Comparison of ENCODE assay signal across 1 cellular context in the genomic region with DNA sequence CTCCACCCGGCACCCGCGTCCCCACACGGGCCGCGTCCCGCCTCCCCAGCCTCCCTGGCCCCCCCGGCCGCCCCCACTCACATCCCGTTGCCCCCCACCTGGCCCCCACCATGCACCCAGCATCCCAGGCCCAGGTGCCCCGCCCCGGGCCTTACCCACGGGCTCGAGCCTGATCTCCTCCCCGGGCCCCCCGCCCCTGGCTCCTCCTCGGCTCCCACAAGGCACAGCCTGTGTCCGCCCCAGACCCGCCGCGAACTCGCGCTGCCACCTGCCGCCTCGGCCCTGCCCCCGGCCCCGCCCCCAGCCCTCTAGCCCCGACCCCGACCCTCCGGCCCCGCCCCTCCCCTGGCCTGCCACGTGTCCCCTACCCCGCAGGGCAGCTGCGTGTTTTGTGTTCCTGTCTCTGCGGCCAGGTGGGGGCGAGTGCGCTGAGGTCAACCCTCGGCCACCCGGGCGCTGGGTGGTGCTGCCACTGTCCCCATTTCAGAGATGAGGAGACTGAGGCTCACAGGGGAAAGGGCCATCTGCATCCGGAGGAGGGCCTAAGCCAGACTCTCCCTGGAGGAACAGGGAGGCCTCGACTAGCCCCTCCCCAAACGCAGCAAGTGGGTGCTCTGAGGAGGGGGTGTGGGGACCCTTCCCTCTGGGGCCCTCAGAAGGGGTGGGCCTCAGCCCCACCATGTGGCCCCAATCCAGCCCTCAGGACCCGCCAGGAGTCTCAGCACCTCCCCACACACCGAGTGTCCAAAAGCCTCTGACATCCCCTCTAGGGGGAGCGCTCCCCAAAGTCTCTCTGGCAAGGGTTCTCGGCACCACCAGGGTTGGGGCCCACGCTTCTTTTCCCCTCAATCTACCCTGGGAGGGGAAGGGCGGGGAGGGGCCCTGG.
TF ChIP-seq lines count a peak whose summit lies in the region.

No MANE protein-coding gene starts in this region.

TF ChIP-seq in HepG2, 621 proteins besides CTCF, POLR2A, EP300 and RAD21 (continued from another document and continues in another):
- TF ChIP-seq, protein P1, sequence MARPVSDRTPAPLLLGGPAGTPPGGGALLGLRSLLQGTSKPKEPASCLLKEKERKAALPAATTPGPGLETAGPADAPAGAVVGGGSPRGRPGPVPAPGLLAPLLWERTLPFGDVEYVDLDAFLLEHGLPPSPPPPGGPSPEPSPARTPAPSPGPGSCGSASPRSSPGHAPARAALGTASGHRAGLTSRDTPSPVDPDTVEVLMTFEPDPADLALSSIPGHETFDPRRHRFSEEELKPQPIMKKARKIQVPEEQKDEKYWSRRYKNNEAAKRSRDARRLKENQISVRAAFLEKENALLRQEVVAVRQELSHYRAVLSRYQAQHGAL (CRISPR knock-in tag; IDR thresholded peaks at IDR 0.05; ENCODE audit: not compliant biosample characterization), result no peak
- no peak for TF ChIP-seq TBP (CRISPR knock-in tag; IDR thresholded peaks at IDR 0.05)
- peak; percentile 98 for TF ChIP-seq ADNP (CRISPR knock-in tag; IDR thresholded peaks at IDR 0.05)
- no peak for TF ChIP-seq TAF15 (IDR thresholded peaks at IDR 0.05; ENCODE audit: low read depth, low read length, poor library complexity, severe bottlenecking)
- TF ChIP-seq ZNF326 (CRISPR knock-in tag; IDR thresholded peaks at IDR 0.05; ENCODE audit: borderline replicate concordance), result no peak
- TF ChIP-seq PRPF4 (IDR thresholded peaks at IDR 0.05; ENCODE audit: low read depth, low read length, poor library complexity, severe bottlenecking), result no peak
- TF ChIP-seq, protein P2, sequence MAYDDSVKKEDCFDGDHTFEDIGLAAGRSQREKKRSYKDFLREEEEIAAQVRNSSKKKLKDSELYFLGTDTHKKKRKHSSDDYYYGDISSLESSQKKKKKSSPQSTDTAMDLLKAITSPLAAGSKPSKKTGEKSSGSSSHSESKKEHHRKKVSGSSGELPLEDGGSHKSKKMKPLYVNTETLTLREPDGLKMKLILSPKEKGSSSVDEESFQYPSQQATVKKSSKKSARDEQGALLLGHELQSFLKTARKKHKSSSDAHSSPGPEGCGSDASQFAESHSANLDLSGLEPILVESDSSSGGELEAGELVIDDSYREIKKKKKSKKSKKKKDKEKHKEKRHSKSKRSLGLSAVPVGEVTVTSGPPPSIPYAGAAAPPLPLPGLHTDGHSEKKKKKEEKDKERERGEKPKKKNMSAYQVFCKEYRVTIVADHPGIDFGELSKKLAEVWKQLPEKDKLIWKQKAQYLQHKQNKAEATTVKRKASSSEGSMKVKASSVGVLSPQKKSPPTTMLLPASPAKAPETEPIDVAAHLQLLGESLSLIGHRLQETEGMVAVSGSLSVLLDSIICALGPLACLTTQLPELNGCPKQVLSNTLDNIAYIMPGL (CRISPR knock-in tag; IDR thresholded peaks at IDR 0.05; ENCODE audit: borderline replicate concordance in 1 of 2, low read depth in 1 of 2), result no peak
- TF ChIP-seq NBN (conservative IDR thresholded peaks at IDR 0.05), result no peak
- TF ChIP-seq ZNF782 (CRISPR knock-in tag; IDR thresholded peaks at IDR 0.05; ENCODE audit: borderline replicate concordance), result no peak
- TF ChIP-seq, protein P3, sequence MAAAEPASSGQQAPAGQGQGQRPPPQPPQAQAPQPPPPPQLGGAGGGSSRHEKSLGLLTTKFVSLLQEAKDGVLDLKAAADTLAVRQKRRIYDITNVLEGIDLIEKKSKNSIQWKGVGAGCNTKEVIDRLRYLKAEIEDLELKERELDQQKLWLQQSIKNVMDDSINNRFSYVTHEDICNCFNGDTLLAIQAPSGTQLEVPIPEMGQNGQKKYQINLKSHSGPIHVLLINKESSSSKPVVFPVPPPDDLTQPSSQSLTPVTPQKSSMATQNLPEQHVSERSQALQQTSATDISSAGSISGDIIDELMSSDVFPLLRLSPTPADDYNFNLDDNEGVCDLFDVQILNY (CRISPR knock-in tag; conservative IDR thresholded peaks at IDR 0.05), result no peak
- TF ChIP-seq KDM4B (CRISPR knock-in tag; IDR thresholded peaks at IDR 0.05), result no peak; the same call in 1 of the 2 replicates
- TF ChIP-seq, protein P4, sequence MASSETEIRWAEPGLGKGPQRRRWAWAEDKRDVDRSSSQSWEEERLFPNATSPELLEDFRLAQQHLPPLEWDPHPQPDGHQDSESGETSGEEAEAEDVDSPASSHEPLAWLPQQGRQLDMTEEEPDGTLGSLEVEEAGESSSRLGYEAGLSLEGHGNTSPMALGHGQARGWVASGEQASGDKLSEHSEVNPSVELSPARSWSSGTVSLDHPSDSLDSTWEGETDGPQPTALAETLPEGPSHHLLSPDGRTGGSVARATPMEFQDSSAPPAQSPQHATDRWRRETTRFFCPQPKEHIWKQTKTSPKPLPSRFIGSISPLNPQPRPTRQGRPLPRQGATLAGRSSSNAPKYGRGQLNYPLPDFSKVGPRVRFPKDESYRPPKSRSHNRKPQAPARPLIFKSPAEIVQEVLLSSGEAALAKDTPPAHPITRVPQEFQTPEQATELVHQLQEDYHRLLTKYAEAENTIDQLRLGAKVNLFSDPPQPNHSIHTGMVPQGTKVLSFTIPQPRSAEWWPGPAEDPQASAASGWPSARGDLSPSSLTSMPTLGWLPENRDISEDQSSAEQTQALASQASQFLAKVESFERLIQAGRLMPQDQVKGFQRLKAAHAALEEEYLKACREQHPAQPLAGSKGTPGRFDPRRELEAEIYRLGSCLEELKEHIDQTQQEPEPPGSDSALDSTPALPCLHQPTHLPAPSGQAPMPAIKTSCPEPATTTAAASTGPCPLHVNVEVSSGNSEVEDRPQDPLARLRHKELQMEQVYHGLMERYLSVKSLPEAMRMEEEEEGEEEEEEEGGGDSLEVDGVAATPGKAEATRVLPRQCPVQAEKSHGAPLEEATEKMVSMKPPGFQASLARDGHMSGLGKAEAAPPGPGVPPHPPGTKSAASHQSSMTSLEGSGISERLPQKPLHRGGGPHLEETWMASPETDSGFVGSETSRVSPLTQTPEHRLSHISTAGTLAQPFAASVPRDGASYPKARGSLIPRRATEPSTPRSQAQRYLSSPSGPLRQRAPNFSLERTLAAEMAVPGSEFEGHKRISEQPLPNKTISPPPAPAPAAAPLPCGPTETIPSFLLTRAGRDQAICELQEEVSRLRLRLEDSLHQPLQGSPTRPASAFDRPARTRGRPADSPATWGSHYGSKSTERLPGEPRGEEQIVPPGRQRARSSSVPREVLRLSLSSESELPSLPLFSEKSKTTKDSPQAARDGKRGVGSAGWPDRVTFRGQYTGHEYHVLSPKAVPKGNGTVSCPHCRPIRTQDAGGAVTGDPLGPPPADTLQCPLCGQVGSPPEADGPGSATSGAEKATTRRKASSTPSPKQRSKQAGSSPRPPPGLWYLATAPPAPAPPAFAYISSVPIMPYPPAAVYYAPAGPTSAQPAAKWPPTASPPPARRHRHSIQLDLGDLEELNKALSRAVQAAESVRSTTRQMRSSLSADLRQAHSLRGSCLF (CRISPR knock-in tag; IDR thresholded peaks at IDR 0.05; ENCODE audit: borderline replicate concordance), result no peak
- TF ChIP-seq, protein P5, sequence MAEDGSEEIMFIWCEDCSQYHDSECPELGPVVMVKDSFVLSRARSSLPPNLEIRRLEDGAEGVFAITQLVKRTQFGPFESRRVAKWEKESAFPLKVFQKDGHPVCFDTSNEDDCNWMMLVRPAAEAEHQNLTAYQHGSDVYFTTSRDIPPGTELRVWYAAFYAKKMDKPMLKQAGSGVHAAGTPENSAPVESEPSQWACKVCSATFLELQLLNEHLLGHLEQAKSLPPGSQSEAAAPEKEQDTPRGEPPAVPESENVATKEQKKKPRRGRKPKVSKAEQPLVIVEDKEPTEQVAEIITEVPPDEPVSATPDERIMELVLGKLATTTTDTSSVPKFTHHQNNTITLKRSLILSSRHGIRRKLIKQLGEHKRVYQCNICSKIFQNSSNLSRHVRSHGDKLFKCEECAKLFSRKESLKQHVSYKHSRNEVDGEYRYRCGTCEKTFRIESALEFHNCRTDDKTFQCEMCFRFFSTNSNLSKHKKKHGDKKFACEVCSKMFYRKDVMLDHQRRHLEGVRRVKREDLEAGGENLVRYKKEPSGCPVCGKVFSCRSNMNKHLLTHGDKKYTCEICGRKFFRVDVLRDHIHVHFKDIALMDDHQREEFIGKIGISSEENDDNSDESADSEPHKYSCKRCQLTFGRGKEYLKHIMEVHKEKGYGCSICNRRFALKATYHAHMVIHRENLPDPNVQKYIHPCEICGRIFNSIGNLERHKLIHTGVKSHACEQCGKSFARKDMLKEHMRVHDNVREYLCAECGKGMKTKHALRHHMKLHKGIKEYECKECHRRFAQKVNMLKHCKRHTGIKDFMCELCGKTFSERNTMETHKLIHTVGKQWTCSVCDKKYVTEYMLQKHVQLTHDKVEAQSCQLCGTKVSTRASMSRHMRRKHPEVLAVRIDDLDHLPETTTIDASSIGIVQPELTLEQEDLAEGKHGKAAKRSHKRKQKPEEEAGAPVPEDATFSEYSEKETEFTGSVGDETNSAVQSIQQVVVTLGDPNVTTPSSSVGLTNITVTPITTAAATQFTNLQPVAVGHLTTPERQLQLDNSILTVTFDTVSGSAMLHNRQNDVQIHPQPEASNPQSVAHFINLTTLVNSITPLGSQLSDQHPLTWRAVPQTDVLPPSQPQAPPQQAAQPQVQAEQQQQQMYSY (CRISPR knock-in tag; IDR thresholded peaks at IDR 0.05), result no peak
- TF ChIP-seq NFIB (CRISPR knock-in tag; IDR thresholded peaks at IDR 0.05; ENCODE audit: borderline replicate concordance), result no peak
- TF ChIP-seq ELF3 (CRISPR knock-in tag; IDR thresholded peaks at IDR 0.05), result no peak
- TF ChIP-seq, protein P6, sequence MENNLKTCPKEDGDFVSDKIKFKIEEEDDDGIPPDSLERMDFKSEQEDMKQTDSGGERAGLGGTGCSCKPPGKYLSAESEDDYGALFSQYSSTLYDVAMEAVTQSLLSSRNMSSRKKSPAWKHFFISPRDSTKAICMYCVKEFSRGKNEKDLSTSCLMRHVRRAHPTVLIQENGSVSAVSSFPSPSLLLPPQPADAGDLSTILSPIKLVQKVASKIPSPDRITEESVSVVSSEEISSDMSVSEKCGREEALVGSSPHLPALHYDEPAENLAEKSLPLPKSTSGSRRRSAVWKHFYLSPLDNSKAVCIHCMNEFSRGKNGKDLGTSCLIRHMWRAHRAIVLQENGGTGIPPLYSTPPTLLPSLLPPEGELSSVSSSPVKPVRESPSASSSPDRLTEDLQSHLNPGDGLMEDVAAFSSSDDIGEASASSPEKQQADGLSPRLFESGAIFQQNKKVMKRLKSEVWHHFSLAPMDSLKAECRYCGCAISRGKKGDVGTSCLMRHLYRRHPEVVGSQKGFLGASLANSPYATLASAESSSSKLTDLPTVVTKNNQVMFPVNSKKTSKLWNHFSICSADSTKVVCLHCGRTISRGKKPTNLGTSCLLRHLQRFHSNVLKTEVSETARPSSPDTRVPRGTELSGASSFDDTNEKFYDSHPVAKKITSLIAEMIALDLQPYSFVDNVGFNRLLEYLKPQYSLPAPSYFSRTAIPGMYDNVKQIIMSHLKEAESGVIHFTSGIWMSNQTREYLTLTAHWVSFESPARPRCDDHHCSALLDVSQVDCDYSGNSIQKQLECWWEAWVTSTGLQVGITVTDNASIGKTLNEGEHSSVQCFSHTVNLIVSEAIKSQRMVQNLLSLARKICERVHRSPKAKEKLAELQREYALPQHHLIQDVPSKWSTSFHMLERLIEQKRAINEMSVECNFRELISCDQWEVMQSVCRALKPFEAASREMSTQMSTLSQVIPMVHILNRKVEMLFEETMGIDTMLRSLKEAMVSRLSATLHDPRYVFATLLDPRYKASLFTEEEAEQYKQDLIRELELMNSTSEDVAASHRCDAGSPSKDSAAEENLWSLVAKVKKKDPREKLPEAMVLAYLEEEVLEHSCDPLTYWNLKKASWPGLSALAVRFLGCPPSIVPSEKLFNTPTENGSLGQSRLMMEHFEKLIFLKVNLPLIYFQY (CRISPR knock-in tag; IDR thresholded peaks at IDR 0.05; ENCODE audit: borderline replicate concordance), result no peak
- no peak for TF ChIP-seq ZNF232 (CRISPR knock-in tag; IDR thresholded peaks at IDR 0.05; ENCODE audit: borderline replicate concordance)
- no peak for TF ChIP-seq HMG20A (CRISPR knock-in tag; IDR thresholded peaks at IDR 0.05; ENCODE audit: borderline replicate concordance)
- TF ChIP-seq, protein P7, sequence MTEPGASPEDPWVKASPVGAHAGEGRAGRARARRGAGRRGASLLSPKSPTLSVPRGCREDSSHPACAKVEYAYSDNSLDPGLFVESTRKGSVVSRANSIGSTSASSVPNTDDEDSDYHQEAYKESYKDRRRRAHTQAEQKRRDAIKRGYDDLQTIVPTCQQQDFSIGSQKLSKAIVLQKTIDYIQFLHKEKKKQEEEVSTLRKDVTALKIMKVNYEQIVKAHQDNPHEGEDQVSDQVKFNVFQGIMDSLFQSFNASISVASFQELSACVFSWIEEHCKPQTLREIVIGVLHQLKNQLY (CRISPR knock-in tag; IDR thresholded peaks at IDR 0.05), result no peak
- TF ChIP-seq POGZ (CRISPR knock-in tag; IDR thresholded peaks at IDR 0.05), result no peak
- peak; percentile 100 for TF ChIP-seq ZMYM3 (CRISPR knock-in tag; IDR thresholded peaks at IDR 0.05)
- no peak for TF ChIP-seq JARID2 (CRISPR knock-in tag; IDR thresholded peaks at IDR 0.05; ENCODE audit: insufficient replicate concordance)
- TF ChIP-seq ZNF660 (CRISPR knock-in tag; IDR thresholded peaks at IDR 0.05; ENCODE audit: borderline replicate concordance, low read depth), result no peak
- TF ChIP-seq MATR3 (CRISPR knock-in tag; IDR thresholded peaks at IDR 0.05), result no peak
- no peak for TF ChIP-seq DNMT1 (CRISPR knock-in tag; IDR thresholded peaks at IDR 0.05)
- TF ChIP-seq, protein P8, sequence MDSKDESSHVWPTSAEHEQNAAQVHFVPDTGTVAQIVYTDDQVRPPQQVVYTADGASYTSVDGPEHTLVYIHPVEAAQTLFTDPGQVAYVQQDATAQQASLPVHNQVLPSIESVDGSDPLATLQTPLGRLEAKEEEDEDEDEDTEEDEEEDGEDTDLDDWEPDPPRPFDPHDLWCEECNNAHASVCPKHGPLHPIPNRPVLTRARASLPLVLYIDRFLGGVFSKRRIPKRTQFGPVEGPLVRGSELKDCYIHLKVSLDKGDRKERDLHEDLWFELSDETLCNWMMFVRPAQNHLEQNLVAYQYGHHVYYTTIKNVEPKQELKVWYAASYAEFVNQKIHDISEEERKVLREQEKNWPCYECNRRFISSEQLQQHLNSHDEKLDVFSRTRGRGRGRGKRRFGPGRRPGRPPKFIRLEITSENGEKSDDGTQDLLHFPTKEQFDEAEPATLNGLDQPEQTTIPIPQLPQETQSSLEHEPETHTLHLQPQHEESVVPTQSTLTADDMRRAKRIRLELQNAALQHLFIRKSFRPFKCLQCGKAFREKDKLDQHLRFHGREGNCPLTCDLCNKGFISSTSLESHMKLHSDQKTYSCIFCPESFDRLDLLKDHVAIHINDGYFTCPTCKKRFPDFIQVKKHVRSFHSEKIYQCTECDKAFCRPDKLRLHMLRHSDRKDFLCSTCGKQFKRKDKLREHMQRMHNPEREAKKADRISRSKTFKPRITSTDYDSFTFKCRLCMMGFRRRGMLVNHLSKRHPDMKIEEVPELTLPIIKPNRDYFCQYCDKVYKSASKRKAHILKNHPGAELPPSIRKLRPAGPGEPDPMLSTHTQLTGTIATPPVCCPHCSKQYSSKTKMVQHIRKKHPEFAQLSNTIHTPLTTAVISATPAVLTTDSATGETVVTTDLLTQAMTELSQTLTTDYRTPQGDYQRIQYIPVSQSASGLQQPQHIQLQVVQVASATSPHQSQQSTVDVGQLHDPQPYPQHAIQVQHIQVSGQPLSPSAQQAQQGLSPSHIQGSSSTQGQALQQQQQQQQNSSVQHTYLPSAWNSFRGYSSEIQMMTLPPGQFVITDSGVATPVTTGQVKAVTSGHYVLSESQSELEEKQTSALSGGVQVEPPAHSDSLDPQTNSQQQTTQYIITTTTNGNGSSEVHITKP (CRISPR knock-in tag; IDR thresholded peaks at IDR 0.05; ENCODE audit: low read depth), result no peak
- no peak for TF ChIP-seq SP140L (CRISPR knock-in tag; IDR thresholded peaks at IDR 0.05; ENCODE audit: borderline replicate concordance)
- TF ChIP-seq ZNF878 (CRISPR knock-in tag; IDR thresholded peaks at IDR 0.05), result no peak
- TF ChIP-seq HOXA3 (CRISPR knock-in tag; IDR thresholded peaks at IDR 0.05), result no peak; the same call in 1 of the 2 replicates
- TF ChIP-seq ZBTB38 (CRISPR knock-in tag; IDR thresholded peaks at IDR 0.05), result no peak
- TF ChIP-seq MXD4 (CRISPR knock-in tag; IDR thresholded peaks at IDR 0.05), result no peak
